9 cellular contexts compared by ENCODE assay signal in the genomic region with DNA sequence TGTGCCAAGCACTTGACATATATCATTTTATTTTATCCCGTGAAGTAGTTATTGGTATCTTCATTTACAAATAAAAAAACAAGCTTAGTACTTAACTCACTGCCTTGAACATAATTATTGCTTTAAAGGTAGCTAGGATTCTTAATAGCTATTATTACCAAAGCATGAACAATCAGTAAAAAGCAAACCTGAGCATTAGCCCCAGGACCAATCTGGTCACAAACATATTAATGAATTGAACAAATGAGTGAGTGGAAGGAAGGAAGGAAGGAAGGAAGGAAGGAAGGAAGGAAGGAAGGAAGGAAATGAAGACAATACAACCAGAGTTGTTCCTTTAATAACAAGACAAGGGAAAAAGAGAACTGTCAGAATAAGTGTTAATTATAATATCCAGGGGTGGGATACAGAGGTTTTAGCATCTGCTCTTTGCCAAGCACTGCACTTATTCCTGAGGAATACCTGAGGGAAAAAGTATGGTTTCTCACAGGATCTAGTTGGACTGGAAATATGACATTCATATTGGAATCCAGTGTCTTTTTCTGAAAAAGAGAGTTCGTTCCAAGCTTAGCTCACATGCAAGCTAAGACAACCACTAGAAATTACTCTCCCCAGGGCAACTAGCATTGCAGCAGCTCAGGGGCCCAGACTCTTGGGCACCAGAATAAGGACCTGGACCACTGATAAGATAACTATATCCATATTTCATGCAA.
"Had no signal": no experiment of that assay in that cellular context is flagged by ENCODE, and none has a peak within 500 bp of the region (broad histone marks: within the 10 kb centered on the region; RNA-seq: fewer than 3 reads in every experiment).

No MANE protein-coding gene starts in this region.

- DNase-seq: GM23248, GOT3, H7, H9, HCEC 1CT, HFFc6 had no signal

- H3K27ac ChIP-seq: GM23248 had no signal

- H3K4me3 Mint-ChIP-seq: GM23338, H9, HFFc6 had no signal

- H3K4me1 ChIP-seq: HAP-1 had no signal

- H3K9me3 Mint-ChIP-seq: GM23338, H9 had no signal

- H3K4me3 ChIP-seq: GM23248, GM23338, HAP-1 had no signal

- H3K9me3 ChIP-seq: HAP-1 had no signal

- H3K27ac Mint-ChIP-seq: GM23338, H9, HFFc6 had no signal

- ATAC-seq: GM23338, HCT116 had no signal

- H3K9ac ChIP-seq: GM23248 had no signal

- H3K36me3 ChIP-seq: HAP-1 had no signal
